Comparison of ENCODE assay signal across 27 cellular contexts in genomic region chr4:23516719-23517118, GRCh38.
DNase-seq lines count a peak whose midpoint lies in the region; ATAC-seq, FAIRE-seq and TF ChIP-seq lines count a peak whose summit lies in the region.
"Had no signal": no experiment of that assay in that cellular context is flagged by ENCODE, and none has a peak within 500 bp of the region (broad histone marks: within the 10 kb centered on the region; RNA-seq: fewer than 3 reads in every experiment).

No MANE protein-coding gene starts in this region.

- WGBS in GM12878 (ENCODE audit: insufficient coverage, insufficient replicate concordance, low lambda C conversion rate, missing lambda C conversion rate): 28% methylated on average over 3 of the region's 3 CpGs

- H3K9ac ChIP-seq in GM12878 (ENCODE audit: control insufficient read depth, insufficient read depth, low read length): no peak overlapping the region
- H3K9ac ChIP-seq: SK-N-SH had no signal

- no peaks in the 10 kb centered on the region for H3K36me3 Mint-ChIP-seq in GM23338 (ENCODE audit: low read depth)
- H3K36me3 Mint-ChIP-seq: CD14-positive monocyte; CD8-positive, alpha-beta memory T cell had no signal

- H3K4me2 ChIP-seq in GM23338: no peak overlapping the region
- no peak overlapping the region for H3K4me2 ChIP-seq in GM12878 (ENCODE audit: control insufficient read depth, insufficient read depth)
- H3K4me2 ChIP-seq: SK-N-SH had no signal

- no TSS peak for BruUV-seq in GM12878 (replicated peaks; lab: Mats Ljungman, UMichigan)

- CTCF ChIA-PET in GM12878 (lab: Yijun Ruan, JAX): no interaction called here

- no peak overlapping the region for H3K4me3 ChIP-seq in GM23338
- H3K4me3 ChIP-seq in GM12878: no peak overlapping the region
- no peak overlapping the region for H3K4me3 ChIP-seq in H7 (ENCODE audit: insufficient read depth, low read depth, low read length)
- H3K4me3 ChIP-seq: Peyer's patch had no signal

- DNase-seq in GM23338 (ENCODE audit: low spot score): no peak
- DNase-seq in M059J (ENCODE audit: low read depth): peak; percentile 0
- DNase-seq in GM12878 (ENCODE audit: low read depth, low spot score): no peak
- DNase-seq in myocyte (ENCODE audit: low read depth): peak; percentile 20
- DNase-seq in AG20443 (ENCODE audit: low spot score): no peak
- no peak for DNase-seq in middle frontal gyrus (ENCODE audit: extremely low spot score, low spot score)
- DNase-seq in H7: no peak
- DNase-seq: BE2C; CD8-positive, alpha-beta memory T cell; DMS79 treated with DMSO at 0.1 percent for 48 hours; GF-D8; KG1; NCI-H1092 treated with DMSO at 0.1 percent for 48 hours; NCI-H1436; NCI-H187; NCI-H2081 treated with DMSO at 0.1 percent for 48 hours; NCI-H2171; NCI-H226; NCI-H510A; NCI-H69; Peyer's patch; SK-N-SH had no signal

- FAIRE-seq in GM12878 (lab: Jason Lieb, UNC): no peak
- FAIRE-seq: GM12892, GM19239, H54, HTR-8/SVneo had no signal

- no peak for TF ChIP-seq POLR2A in GM12878 (IDR thresholded peaks at IDR 0.05; ENCODE audit: low read depth, low read length)

- no peaks in the 10 kb centered on the region for H3K9me3 ChIP-seq in GM12878 (replicated peaks; ENCODE audit: control insufficient read depth, insufficient read depth, low read length)
- H3K9me3 ChIP-seq: BE2C, Peyer's patch, SK-N-SH had no signal

- in situ Hi-C loops in GM12878 (cut with MboI): no loop called here

- H3K36me3 ChIP-seq in GM23338 (ENCODE audit: insufficient read depth): no peaks in the 10 kb centered on the region
- no peaks in the 10 kb centered on the region for H3K36me3 ChIP-seq in GM12878 (ENCODE audit: control insufficient read depth in 2 of 2, insufficient read depth in 2 of 2, low read length in 1 of 2)
- no peaks in the 10 kb centered on the region for H3K36me3 ChIP-seq in H7 (replicated peaks; ENCODE audit: control insufficient read depth, insufficient read depth, low read length)
- H3K36me3 ChIP-seq: BE2C, Peyer's patch had no signal

- RAD21 ChIA-PET in GM12878 (lab: Charles Lee; ENCODE audit: unreplicated experiment): no interaction called here

- no peak overlapping the region for H3K27ac Mint-ChIP-seq in GM23338
- H3K27ac Mint-ChIP-seq: CD14-positive monocyte; CD8-positive, alpha-beta memory T cell had no signal

- no peak overlapping the region for H3K4me3 Mint-ChIP-seq in GM23338
- H3K4me3 Mint-ChIP-seq: CD14-positive monocyte; CD8-positive, alpha-beta memory T cell had no signal

- no peak overlapping the region for H3K27ac ChIP-seq in GM23338 (ENCODE audit: low read depth)
- no peak overlapping the region for H3K27ac ChIP-seq in GM12878 (ENCODE audit: control insufficient read depth, insufficient read depth)
- H3K27ac ChIP-seq: Peyer's patch had no signal

- no peaks in the 10 kb centered on the region for H3F3A ChIP-seq in GM23338 (replicated peaks; ENCODE audit: low read depth)

- H4K20me1 ChIP-seq in GM23338 (replicated peaks; ENCODE audit: insufficient read depth) (no peaks in the 10 kb centered on the region), GM12878 (ENCODE audit: control insufficient read depth, insufficient read depth) (no peaks in the 10 kb centered on the region)

- intact Hi-C loops in GM12878 (cut with micrococcal nuclease; ENCODE audit: unreplicated experiment): no loop called here

- POLR2A ChIA-PET in GM12878 (lab: Charles Lee): no interaction called here

- SMC1A ChIA-PET in GM12878 (lab: Charles Lee; ENCODE audit: uncharacterized antibody, unreplicated experiment): no interaction called here

- TF ChIP-seq CTCF in GM23338 (conservative IDR thresholded peaks at IDR 0.05; ENCODE audit: low read depth in 2 of 2) (no peak), GM12878 (IDR thresholded peaks at IDR 0.05 in 2 of 3, conservative IDR thresholded peaks at IDR 0.05 in 1 of 3; ENCODE audit: control insufficient read depth in 2 of 3, extremely low read depth in 1 of 3, insufficient read depth in 1 of 3, low read depth in 3 of 3, low read length in 3 of 3) (no peak)

- no peaks in the 10 kb centered on the region for H3K4me1 ChIP-seq in GM23338 (ENCODE audit: insufficient read depth)
- H3K4me1 ChIP-seq in GM12878 (ENCODE audit: control insufficient read depth, insufficient read depth, low read length): no peaks in the 10 kb centered on the region
- H3K4me1 ChIP-seq: BE2C, Peyer's patch had no signal

- H2AFZ ChIP-seq in GM23338: no peak overlapping the region
- H2AFZ ChIP-seq in GM12878 (ENCODE audit: control insufficient read depth, low read depth, low read length): no peak overlapping the region

- H3K4me1 Mint-ChIP-seq in GM23338: no peaks in the 10 kb centered on the region
- H3K4me1 Mint-ChIP-seq: CD14-positive monocyte; CD8-positive, alpha-beta memory T cell had no signal

- H3K27me3 ChIP-seq in GM23338 (ENCODE audit: insufficient read depth): no peaks in the 10 kb centered on the region
- no peaks in the 10 kb centered on the region for H3K27me3 ChIP-seq in GM12878 (replicated peaks in 1 of 2; ENCODE audit: control insufficient read depth in 2 of 2, insufficient read depth in 2 of 2, low read length in 1 of 2)
- no peaks in the 10 kb centered on the region for H3K27me3 ChIP-seq in H7 (ENCODE audit: control insufficient read depth, insufficient read depth, low read length)
- H3K27me3 ChIP-seq: BE2C, Peyer's patch had no signal

- H3K9me2 ChIP-seq in GM23338 (ENCODE audit: insufficient read depth): peaks cover 6% of the 10 kb centered on the region
- H3K9me2 ChIP-seq: SK-N-SH had no signal

- no peak for ATAC-seq in GM23338
- ATAC-seq in GM12878: no peak

- no peak for TF ChIP-seq EP300 in GM12878 (IDR thresholded peaks at IDR 0.05; ENCODE audit: borderline replicate concordance in 1 of 2, control insufficient read depth in 1 of 2, low read depth in 2 of 2, low read length in 2 of 2)

- H3K79me2 ChIP-seq in GM23338 (replicated peaks; ENCODE audit: insufficient read depth): no peaks in the 10 kb centered on the region
- H3K79me2 ChIP-seq in GM12878 (ENCODE audit: control insufficient read depth, insufficient read depth, low read length): no peaks in the 10 kb centered on the region

- TF ChIP-seq RAD21 in GM12878 (IDR thresholded peaks at IDR 0.05; ENCODE audit: insufficient read depth, low read depth, low read length): no peak

- no peaks in the 10 kb centered on the region for H3K9me3 Mint-ChIP-seq in GM23338

- peaks cover 3% of the 10 kb centered on the region for H3K27me3 Mint-ChIP-seq in GM23338 (ENCODE audit: insufficient read depth, low read depth, poor library complexity)

TF ChIP-seq in GM23338, 12 proteins besides CTCF, POLR2A, EP300 and RAD21 (continues in another document):
- TF ChIP-seq STAT1 (IDR thresholded peaks at IDR 0.05; ENCODE audit: unreplicated experiment): no peak
- TF ChIP-seq REST (IDR thresholded peaks at IDR 0.05; ENCODE audit: unreplicated experiment): peak; percentile 62

TF ChIP-seq in GM12878, 131 proteins besides CTCF, POLR2A, EP300 and RAD21:
- peak; percentile 40; the same call in 1 of the 2 replicates for TF ChIP-seq REST (IDR thresholded peaks at IDR 0.05; ENCODE audit: low read depth, low read length)
- no peak for TF ChIP-seq TCF12 (IDR thresholded peaks at IDR 0.05; ENCODE audit: low read depth, low read length)

Comparison
In these comparisons a context has a peak if more than half of its experiments do, and no peak if none do; other contexts are left out.
1. DNase-seq: peak in M059J (single experiment) and myocyte (single experiment); none in GM23338 (single experiment), GM12878 (single experiment), AG20443 (single experiment), middle frontal gyrus (single experiment) and H7 (single experiment).